Comparison of ENCODE assay signal across 1 cellular context in the genomic region with DNA sequence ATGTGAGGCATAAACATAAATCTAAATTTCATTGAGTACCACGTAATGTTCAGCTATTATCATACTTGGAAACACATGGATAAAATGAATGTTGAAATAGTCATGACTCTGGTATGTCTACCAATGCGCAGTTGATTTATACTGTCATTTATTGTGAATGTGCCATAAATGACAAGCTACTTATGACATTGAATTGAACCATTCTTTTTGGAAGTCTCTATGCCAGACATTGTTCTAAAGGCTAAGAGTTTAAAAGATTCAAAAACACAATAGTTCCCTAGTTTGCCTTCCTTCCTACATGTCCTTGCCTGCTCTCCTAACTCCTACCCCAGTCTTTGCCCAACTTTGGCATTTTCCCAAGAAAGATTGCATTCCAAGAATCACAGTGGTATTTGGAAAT.
TF ChIP-seq lines count a peak whose summit lies in the region.

No MANE protein-coding gene starts in this region.

TF ChIP-seq in SK-N-SH, 30 proteins besides CTCF, POLR2A, EP300 and RAD21 (continued from another document):
- TF ChIP-seq, protein P1, sequence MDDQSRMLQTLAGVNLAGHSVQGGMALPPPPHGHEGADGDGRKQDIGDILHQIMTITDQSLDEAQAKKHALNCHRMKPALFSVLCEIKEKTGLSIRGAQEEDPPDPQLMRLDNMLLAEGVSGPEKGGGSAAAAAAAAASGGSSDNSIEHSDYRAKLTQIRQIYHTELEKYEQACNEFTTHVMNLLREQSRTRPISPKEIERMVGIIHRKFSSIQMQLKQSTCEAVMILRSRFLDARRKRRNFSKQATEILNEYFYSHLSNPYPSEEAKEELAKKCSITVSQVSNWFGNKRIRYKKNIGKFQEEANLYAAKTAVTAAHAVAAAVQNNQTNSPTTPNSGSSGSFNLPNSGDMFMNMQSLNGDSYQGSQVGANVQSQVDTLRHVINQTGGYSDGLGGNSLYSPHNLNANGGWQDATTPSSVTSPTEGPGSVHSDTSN (IDR thresholded peaks at IDR 0.05): no peak
- no peak for TF ChIP-seq MEF2A (IDR thresholded peaks at IDR 0.05; ENCODE audit: borderline replicate concordance, low read depth)
- TF ChIP-seq, protein P2, sequence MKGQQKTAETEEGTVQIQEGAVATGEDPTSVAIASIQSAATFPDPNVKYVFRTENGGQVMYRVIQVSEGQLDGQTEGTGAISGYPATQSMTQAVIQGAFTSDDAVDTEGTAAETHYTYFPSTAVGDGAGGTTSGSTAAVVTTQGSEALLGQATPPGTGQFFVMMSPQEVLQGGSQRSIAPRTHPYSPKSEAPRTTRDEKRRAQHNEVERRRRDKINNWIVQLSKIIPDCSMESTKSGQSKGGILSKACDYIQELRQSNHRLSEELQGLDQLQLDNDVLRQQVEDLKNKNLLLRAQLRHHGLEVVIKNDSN (IDR thresholded peaks at IDR 0.05; ENCODE audit: borderline replicate concordance, low read depth): no peak
- TF ChIP-seq ELF1 (IDR thresholded peaks at IDR 0.05): no peak
- TF ChIP-seq, protein P3, sequence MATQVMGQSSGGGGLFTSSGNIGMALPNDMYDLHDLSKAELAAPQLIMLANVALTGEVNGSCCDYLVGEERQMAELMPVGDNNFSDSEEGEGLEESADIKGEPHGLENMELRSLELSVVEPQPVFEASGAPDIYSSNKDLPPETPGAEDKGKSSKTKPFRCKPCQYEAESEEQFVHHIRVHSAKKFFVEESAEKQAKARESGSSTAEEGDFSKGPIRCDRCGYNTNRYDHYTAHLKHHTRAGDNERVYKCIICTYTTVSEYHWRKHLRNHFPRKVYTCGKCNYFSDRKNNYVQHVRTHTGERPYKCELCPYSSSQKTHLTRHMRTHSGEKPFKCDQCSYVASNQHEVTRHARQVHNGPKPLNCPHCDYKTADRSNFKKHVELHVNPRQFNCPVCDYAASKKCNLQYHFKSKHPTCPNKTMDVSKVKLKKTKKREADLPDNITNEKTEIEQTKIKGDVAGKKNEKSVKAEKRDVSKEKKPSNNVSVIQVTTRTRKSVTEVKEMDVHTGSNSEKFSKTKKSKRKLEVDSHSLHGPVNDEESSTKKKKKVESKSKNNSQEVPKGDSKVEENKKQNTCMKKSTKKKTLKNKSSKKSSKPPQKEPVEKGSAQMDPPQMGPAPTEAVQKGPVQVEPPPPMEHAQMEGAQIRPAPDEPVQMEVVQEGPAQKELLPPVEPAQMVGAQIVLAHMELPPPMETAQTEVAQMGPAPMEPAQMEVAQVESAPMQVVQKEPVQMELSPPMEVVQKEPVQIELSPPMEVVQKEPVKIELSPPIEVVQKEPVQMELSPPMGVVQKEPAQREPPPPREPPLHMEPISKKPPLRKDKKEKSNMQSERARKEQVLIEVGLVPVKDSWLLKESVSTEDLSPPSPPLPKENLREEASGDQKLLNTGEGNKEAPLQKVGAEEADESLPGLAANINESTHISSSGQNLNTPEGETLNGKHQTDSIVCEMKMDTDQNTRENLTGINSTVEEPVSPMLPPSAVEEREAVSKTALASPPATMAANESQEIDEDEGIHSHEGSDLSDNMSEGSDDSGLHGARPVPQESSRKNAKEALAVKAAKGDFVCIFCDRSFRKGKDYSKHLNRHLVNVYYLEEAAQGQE (IDR thresholded peaks at IDR 0.05; ENCODE audit: low read depth, low read length): no peak
- TF ChIP-seq FOSL2 (IDR thresholded peaks at IDR 0.05; ENCODE audit: borderline replicate concordance, low read depth): no peak
- no peak for TF ChIP-seq TEAD4 (IDR thresholded peaks at IDR 0.05; ENCODE audit: borderline replicate concordance, insufficient read depth)
